ENCODE assay signal across 28 cellular contexts in genomic region chr20:62286493-62287064, GRCh38. TPM values are rescaled to one million over a fixed set of nuclear protein-coding genes. Genes with fewer than 3 reads are reported as not detected.
A peak's percentile ranks its signal among the peaks of the same experiment; 100 is the strongest.
DNase-seq lines count a peak whose midpoint lies in the region; ATAC-seq and TF ChIP-seq lines count a peak whose summit lies in the region.
"Had no signal": no experiment of that assay in that cellular context is flagged by ENCODE, and none has a peak within 500 bp of the region (broad histone marks: within the 10 kb centered on the region; RNA-seq: fewer than 3 reads in every experiment).

No MANE protein-coding gene starts in this region.

- ATAC-seq in heart right ventricle: peak in 7 of 8 donors; percentile 18 to 76 (median 39)
- ATAC-seq in mucosa of descending colon: peak; percentile 16
- ATAC-seq: K562; naive thymus-derived CD4-positive, alpha-beta T cell; PC-3; SK-N-SH treated with all-trans-retinoic acid at 6 μM for 48 hours; stimulated activated effector memory CD8-positive, alpha-beta T cell treated with anti-CD3 and anti-CD28 coated beads, Interleukin-12 subunit alpha, Interleukin-12 subunit beta, amount 100 ng/mL, for 72 hours; upper lobe of right lung had no signal

- H3K9me3 Mint-ChIP-seq in activated naive CD4-positive, alpha-beta T cell treated with anti-CD3 and anti-CD28 coated beads, Interleukin-2, amount 10 ng/mL, durations not matched to agents 7 days and 5 days: no peaks in the 10 kb centered on the region
- H3K9me3 Mint-ChIP-seq: activated CD4-positive, alpha-beta memory T cell treated with anti-CD3 and anti-CD28 coated beads for 36 hours; activated naive CD4-positive, alpha-beta T cell treated with anti-CD3 and anti-CD28 coated beads for 36 hours; brain; naive thymus-derived CD4-positive, alpha-beta T cell; stimulated activated effector memory CD8-positive, alpha-beta T cell treated with anti-CD3 and anti-CD28 coated beads, Interleukin-12 subunit alpha, Interleukin-12 subunit beta, amount 100 ng/mL, for 72 hours; T-helper 1 cell treated with Interleukin-12 subunit alpha and Interleukin-12 subunit beta and Interleukin-4 antibody, amounts not matched to agents 30 μg/mL and 1 μg/mL, for 36 hours had no signal

- CTCF ChIA-PET in activated naive CD4-positive, alpha-beta T cell treated with anti-CD3 and anti-CD28 coated beads, Interleukin-2, amount 10 ng/mL, durations not matched to agents 7 days and 5 days (lab: Charles Lee): no interaction called here

- H3K4me1 ChIP-seq in heart right ventricle (peaks cover 14 to 56% (median 30%) of the 10 kb centered on the region in 9 donors), mucosa of descending colon (ENCODE audit: low read depth) (no peaks in the 10 kb centered on the region), thyroid gland (peaks cover 0 to 6% of the 10 kb centered on the region in 2 donors)
- H3K4me1 ChIP-seq: prostate gland had no signal

- H3K4me3 Mint-ChIP-seq in activated naive CD4-positive, alpha-beta T cell treated with anti-CD3 and anti-CD28 coated beads, Interleukin-2, amount 10 ng/mL, durations not matched to agents 7 days and 5 days: no peak overlapping the region
- H3K4me3 Mint-ChIP-seq: activated CD4-positive, alpha-beta memory T cell treated with anti-CD3 and anti-CD28 coated beads for 36 hours; activated naive CD4-positive, alpha-beta T cell treated with anti-CD3 and anti-CD28 coated beads for 36 hours; brain; naive thymus-derived CD4-positive, alpha-beta T cell; stimulated activated effector memory CD8-positive, alpha-beta T cell treated with anti-CD3 and anti-CD28 coated beads, Interleukin-12 subunit alpha, Interleukin-12 subunit beta, amount 100 ng/mL, for 72 hours; T-helper 1 cell treated with Interleukin-12 subunit alpha and Interleukin-12 subunit beta and Interleukin-4 antibody, amounts not matched to agents 30 μg/mL and 1 μg/mL, for 36 hours had no signal

- H3K4me1 Mint-ChIP-seq in activated naive CD4-positive, alpha-beta T cell treated with anti-CD3 and anti-CD28 coated beads, Interleukin-2, amount 10 ng/mL, durations not matched to agents 7 days and 5 days: peaks cover 3% of the 10 kb centered on the region
- H3K4me1 Mint-ChIP-seq: brain had no signal

- no peaks in the 10 kb centered on the region for H3K27me3 Mint-ChIP-seq in activated naive CD4-positive, alpha-beta T cell treated with anti-CD3 and anti-CD28 coated beads, Interleukin-2, amount 10 ng/mL, durations not matched to agents 7 days and 5 days
- H3K27me3 Mint-ChIP-seq: activated CD4-positive, alpha-beta memory T cell treated with anti-CD3 and anti-CD28 coated beads for 36 hours; brain; naive thymus-derived CD4-positive, alpha-beta T cell had no signal

- 61 to 71% methylated on average over 25 of the region's 25 CpGs for WGBS in heart right ventricle, 2 donors
- WGBS in thyroid gland, 2 donors: 80 to 90% methylated on average over 16 to 22 of the region's 25 CpGs

- H3K27me3 ChIP-seq in heart right ventricle (no peaks in the 10 kb centered on the region), thyroid gland (no peaks in the 10 kb centered on the region), MG63 (no peaks in the 10 kb centered on the region)
- H3K27me3 ChIP-seq: upper lobe of right lung had no signal

- no peak for DNase-seq in activated naive CD4-positive, alpha-beta T cell treated with anti-CD3 and anti-CD28 coated beads, Interleukin-2, amount 10 ng/mL, durations not matched to agents 7 days and 5 days
- no peak for DNase-seq in activated naive CD4-positive, alpha-beta T cell treated with anti-CD3 and anti-CD28 coated beads, Interleukin-2, amount 50 U/mL, for 16 hours
- DNase-seq in heart right ventricle: no peak
- DNase-seq in mucosa of descending colon: peak in 1 of 3 donors; percentile 45
- no peak for DNase-seq in thyroid gland
- DNase-seq in NCI-H748 (lab: John Stamatoyannopoulos, UW; ENCODE audit: unreplicated experiment): no peak
- no peak for DNase-seq in medulla oblongata (ENCODE audit: extremely low spot score)
- no peak for DNase-seq in MG63
- DNase-seq: 8988T; activated CD4-positive, alpha-beta memory T cell treated with anti-CD3 and anti-CD28 coated beads for 36 hours; activated CD4-positive, alpha-beta T cell treated with anti-CD3 and anti-CD28 coated beads for 1 hour; activated CD8-positive, alpha-beta memory T cell treated with anti-CD3 and anti-CD28 coated beads, Interleukin-2, amount 50 U/mL, for 4 hours; activated naive CD4-positive, alpha-beta T cell treated with anti-CD3 and anti-CD28 coated beads for 36 hours; DMS79 treated with DMSO at 0.1 percent for 48 hours; GF-D8; midbrain; naive thymus-derived CD4-positive, alpha-beta T cell; NCI-H1105 treated with DMSO at 0.1 percent for 48 hours; NCI-H1930; NCI-H524; PC-3; upper lobe of right lung had no signal

- TF ChIP-seq POLR2A in thyroid gland (IDR thresholded peaks at IDR 0.05): no peak

- intact Hi-C loops in heart right ventricle (cut with DNase I): loop anchor here in 2 of 10 donors (5.0 to 10.0 kb wide), 3 partner anchors 34 to 262 kb away; partner anchors contain the start of gene MTG2 (in 1 of the 2)
- intact Hi-C loops in mucosa of descending colon (cut with DNase I, micrococcal nuclease): no loop called here
- intact Hi-C loops in thyroid gland (cut with DNase I): no loop called here

- peak overlapping the region; percentile 55 for H3K27ac Mint-ChIP-seq in activated naive CD4-positive, alpha-beta T cell treated with anti-CD3 and anti-CD28 coated beads, Interleukin-2, amount 10 ng/mL, durations not matched to agents 7 days and 5 days
- H3K27ac Mint-ChIP-seq: activated CD4-positive, alpha-beta memory T cell treated with anti-CD3 and anti-CD28 coated beads for 36 hours; activated naive CD4-positive, alpha-beta T cell treated with anti-CD3 and anti-CD28 coated beads for 36 hours; naive thymus-derived CD4-positive, alpha-beta T cell; stimulated activated effector memory CD8-positive, alpha-beta T cell treated with anti-CD3 and anti-CD28 coated beads, Interleukin-12 subunit alpha, Interleukin-12 subunit beta, amount 100 ng/mL, for 72 hours; T-helper 1 cell treated with Interleukin-12 subunit alpha and Interleukin-12 subunit beta and Interleukin-4 antibody, amounts not matched to agents 30 μg/mL and 1 μg/mL, for 36 hours had no signal

- peaks cover 3 to 98% (median 45%) of the 10 kb centered on the region in 9 donors for H3K36me3 ChIP-seq in heart right ventricle
- peaks cover 15% of the 10 kb centered on the region for H3K36me3 ChIP-seq in mucosa of descending colon (ENCODE audit: low read depth)
- H3K36me3 ChIP-seq in thyroid gland: peaks cover 42 to 58% of the 10 kb centered on the region in 2 donors
- H3K36me3 ChIP-seq in MG63: peaks cover 52% of the 10 kb centered on the region

- H3K9me3 ChIP-seq in heart right ventricle (no peaks in the 10 kb centered on the region), mucosa of descending colon (no peaks in the 10 kb centered on the region), thyroid gland (no peaks in the 10 kb centered on the region), MG63 (no peaks in the 10 kb centered on the region)
- H3K9me3 ChIP-seq: prostate gland, upper lobe of right lung had no signal

- peaks cover 18% of the 10 kb centered on the region for H3K36me3 Mint-ChIP-seq in activated naive CD4-positive, alpha-beta T cell treated with anti-CD3 and anti-CD28 coated beads, Interleukin-2, amount 10 ng/mL, durations not matched to agents 7 days and 5 days

- H3K27ac ChIP-seq in heart right ventricle (peak overlapping the region; percentile 65 to 90 (median 74)), thyroid gland (peak overlapping the region in 2 of 3 donors; percentile 1)
- H3K27ac ChIP-seq: prostate gland, upper lobe of right lung had no signal

- H3K4me3 ChIP-seq in heart right ventricle (peak overlapping the region in 1 of 10 donors; percentile 17), mucosa of descending colon (no peak overlapping the region), thyroid gland (replicated peaks in 1 of 3) (no peak overlapping the region), MG63 (no peak overlapping the region)
- H3K4me3 ChIP-seq: K562, prostate gland, upper lobe of right lung had no signal

- TF ChIP-seq CTCF in heart right ventricle (IDR thresholded peaks at IDR 0.05) (no peak), mucosa of descending colon (IDR thresholded peaks at IDR 0.05) (no peak), thyroid gland (IDR thresholded peaks at IDR 0.05) (no peak)

RNA-seq across cellular contexts. Expression of gene ADRM1, which starts 16.2 kb away (rescaled TPM):
- 10 to 100 TPM; 67.7 to 97.0 (median 73.2) TPM for total RNA-seq in heart right ventricle
- 100 to 1,000 TPM in 1 of 2 donors, 10 to 100 TPM in 1; 81.9 to 192 TPM for polyA plus RNA-seq in heart right ventricle
- total RNA-seq in mucosa of descending colon: 10 to 100 TPM; 54.4 to 85.8 (median 77.6) TPM
- total RNA-seq in thyroid gland: 100 to 1,000 TPM in 3 of 4 donors, 10 to 100 TPM in 1; 89.9 to 140 (median 117) TPM
- total RNA-seq in MG63 (2014; rRNA removed; shearing (Covaris generic); ENCODE audit: low replicate concordance): 264 and 328 TPM in 2 replicates

RNA-seq across cellular contexts. Expression of gene OSBPL2, which starts 48.3 kb away (rescaled TPM):
- 10 to 100 TPM; 35.4 to 55.7 (median 41.7) TPM for total RNA-seq in heart right ventricle
- 10 to 100 TPM; 12.6 to 30.3 TPM for polyA plus RNA-seq in heart right ventricle
- total RNA-seq in mucosa of descending colon: 100 to 1,000 TPM in 1 of 3 donors, 10 to 100 TPM in 2; 87.0 to 111 (median 91.6) TPM
- 10 to 100 TPM; 46.9 to 60.8 (median 50.8) TPM for total RNA-seq in thyroid gland
- 18.4 TPM in 2 replicates for total RNA-seq in MG63 (2014; rRNA removed; shearing (Covaris generic); ENCODE audit: low replicate concordance)
